In the genomic region with DNA sequence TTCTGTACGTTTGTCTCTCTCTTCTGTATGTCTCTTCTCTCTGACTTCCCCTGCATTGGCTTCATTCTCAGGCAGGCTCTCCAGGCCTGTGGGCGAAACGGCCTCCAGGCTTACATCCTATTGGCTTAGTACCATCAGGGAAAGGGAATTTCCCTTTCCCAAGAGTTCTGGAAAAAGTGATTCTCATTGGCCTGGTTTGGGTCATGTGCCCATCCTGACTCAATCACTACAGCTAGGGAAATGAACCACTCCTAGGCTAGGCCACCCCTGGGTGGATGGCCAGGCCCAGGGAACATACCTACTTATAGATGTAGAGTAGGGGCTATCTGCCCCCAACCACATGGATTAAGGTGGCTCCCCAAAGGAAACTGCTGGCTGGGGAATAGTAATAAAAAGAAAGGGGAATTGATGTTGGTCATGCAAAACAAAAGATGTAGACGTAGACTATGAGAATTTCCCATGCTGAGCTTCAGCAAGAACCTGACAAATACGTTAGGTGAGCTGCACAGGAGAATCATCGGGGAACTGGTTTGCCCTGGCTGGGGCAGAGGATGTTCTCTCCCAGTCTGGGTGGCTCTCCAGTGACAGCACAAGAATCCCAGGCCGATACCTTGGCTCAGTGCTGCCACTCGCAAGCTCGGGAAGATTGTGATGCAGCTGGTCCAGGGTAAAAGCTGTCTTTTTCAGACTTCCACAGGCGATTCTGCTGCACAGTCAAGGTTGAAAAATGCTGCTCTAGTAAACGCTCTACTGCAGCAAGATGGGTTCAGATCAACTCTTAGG, we compare ENCODE assay signal across 9 cellular contexts. TPM values are rescaled to one million over a fixed set of nuclear protein-coding genes. Genes with fewer than 3 reads are reported as not detected.
DNase-seq lines count a peak whose midpoint lies in the region; ATAC-seq and TF ChIP-seq lines count a peak whose summit lies in the region.
"Had no signal": no experiment of that assay in that cellular context is flagged by ENCODE, and none has a peak within 500 bp of the region (broad histone marks: within the 10 kb centered on the region; RNA-seq: fewer than 3 reads in every experiment).

No MANE protein-coding gene starts in this region.

- DNase-seq in ELR (ENCODE audit: low read depth): peak; percentile 90
- peak; percentile 84 for DNase-seq in RWPE1 (ENCODE audit: low spot score)
- peak; percentile 89 for DNase-seq in epithelial cell of esophagus (ENCODE audit: low read depth)
- DNase-seq in osteocyte (ENCODE audit: extremely low spot score, unreplicated experiment): no peak
- DNase-seq in left colon: no peak
- DNase-seq in amygdala (lab: John Stamatoyannopoulos, UW): no peak
- no peak for DNase-seq in iPS-NIHi11 (ENCODE audit: low spot score)
- DNase-seq: transverse colon had no signal

- POLR2A ChIA-PET in RWPE1 (lab: Yijun Ruan, JAX; ENCODE audit: low non-redundant PET): no interaction called here

- no peaks in the 10 kb centered on the region for H3K9me3 Mint-ChIP-seq in osteocyte (ENCODE audit: unreplicated experiment)

- peaks cover 1% of the 10 kb centered on the region for H3K36me3 Mint-ChIP-seq in osteocyte (ENCODE audit: unreplicated experiment)

- TF ChIP-seq CTCF in RWPE1 (conservative IDR thresholded peaks at IDR 0.05; ENCODE audit: low read depth) (no peak), epithelial cell of esophagus (IDR thresholded peaks at IDR 0.05; ENCODE audit: insufficient read depth, low read depth, low read length, missing control alignments) (no peak), osteocyte (IDR thresholded peaks at IDR 0.05) (no peak)

- no peak for ATAC-seq in left colon
- no peak for ATAC-seq in GM18858 (IDR thresholded peaks at IDR 0.05; ENCODE audit: unreplicated experiment)

- no peak overlapping the region for H3K27ac Mint-ChIP-seq in osteocyte (ENCODE audit: unreplicated experiment)

- intact Hi-C loops in left colon (cut with DNase I, micrococcal nuclease): no loop called here

- H3K27ac ChIP-seq in RWPE1: peak overlapping the region; percentile 17

- H3K4me3 Mint-ChIP-seq in osteocyte (ENCODE audit: unreplicated experiment): peak overlapping the region; percentile 26

- H3K4me1 Mint-ChIP-seq in osteocyte (ENCODE audit: unreplicated experiment): peaks cover 9% of the 10 kb centered on the region

- CTCF ChIA-PET in RWPE1 (lab: Yijun Ruan, JAX): interaction anchor here (0.6 to 2.0 kb wide), 3 partner anchors 11 to 1677 kb away, joined by 4 to 12 read pairs (median 5); no protein-coding TSS in a partner anchor

- no peaks in the 10 kb centered on the region for H3K27me3 Mint-ChIP-seq in osteocyte (ENCODE audit: unreplicated experiment)

- no peak overlapping the region for H3K4me3 ChIP-seq in epithelial cell of esophagus (ENCODE audit: low read length)
- H3K4me3 ChIP-seq: transverse colon had no signal

RNA-seq across cellular contexts. Expression of a gene that starts 3.7 kb away (rescaled TPM):
- 219 and 415 TPM in 2 replicates for total RNA-seq in osteocyte
- 100 to 1,000 TPM in 1 of 2 donors, 10 to 100 TPM in 1; 29.8 to 102 TPM for total RNA-seq in left colon

RNA-seq across cellular contexts. Expression of a gene that starts 22.7 kb away (rescaled TPM):
- total RNA-seq in osteocyte (15.4 and 18.3 TPM in 2 replicates), left colon (1 to 10 TPM in 1 of 2 donors, under 1 TPM in 1; 0.55 to 3.1 TPM)

Comparison
In these comparisons a context has a peak if more than half of its experiments do, and no peak if none do; other contexts are left out.
1. DNase-seq: peak in ELR (single experiment), RWPE1 (single experiment) and epithelial cell of esophagus (single experiment); none in osteocyte (single experiment), left colon (0 of 2), amygdala (0 of 56) and iPS-NIHi11 (single experiment).